Comparison of ENCODE assay signal across 22 cellular contexts in genomic region chr15:60412026-60412425, GRCh38.
"Had no signal": no experiment of that assay in that cellular context is flagged by ENCODE, and none has a peak within 500 bp of the region (broad histone marks: within the 10 kb centered on the region; RNA-seq: fewer than 3 reads in every experiment).

No MANE protein-coding gene starts in this region.

- H3K4me1 ChIP-seq: colonic mucosa, parathyroid adenoma, right lobe of liver had no signal

- H3K9me3 Mint-ChIP-seq: immature natural killer cell; nephron; stimulated activated effector memory CD8-positive, alpha-beta T cell treated with anti-CD3 and anti-CD28 coated beads, Interleukin-12 subunit alpha, Interleukin-12 subunit beta, amount 100 ng/mL, for 72 hours had no signal

- H3K27me3 ChIP-seq: colonic mucosa, esophagus squamous epithelium, gastroesophageal sphincter, right lobe of liver, testis, tibial nerve had no signal

- H3K27ac ChIP-seq: colonic mucosa, gastroesophageal sphincter, left ventricle myocardium inferior, lower lobe of right lung, parathyroid adenoma, psoas muscle, right lobe of liver, testis had no signal

- H3K9ac ChIP-seq: parathyroid adenoma had no signal

- DNase-seq: colonic mucosa; dermis blood vessel endothelial cell; esophagus squamous epithelium; foreskin fibroblast; immature natural killer cell; left ventricle myocardium inferior; lower lobe of right lung; naive B cell; psoas muscle; retina; right lobe of liver; stimulated activated CD4-positive, alpha-beta T cell treated with anti-CD3 and anti-CD28 coated beads, Interleukin-4, amount 100 ng/mL, for 1 hour; stimulated activated CD8-positive, alpha-beta memory T cell treated with anti-CD3 and anti-CD28 coated beads, Interleukin-4, amount 100 ng/mL, for 48 hours; stimulated activated naive CD8-positive, alpha-beta T cell treated with anti-CD3 and anti-CD28 coated beads, Interleukin-15, Interleukin-2, amounts not matched to agents 100 U/mL and 50 U/mL, for 24 hours; testis had no signal

- H3K27ac Mint-ChIP-seq: memory B cell; stimulated activated effector memory CD8-positive, alpha-beta T cell treated with anti-CD3 and anti-CD28 coated beads, Interleukin-12 subunit alpha, Interleukin-12 subunit beta, amount 100 ng/mL, for 72 hours had no signal

- H3K36me3 ChIP-seq: colonic mucosa, esophagus squamous epithelium, gastroesophageal sphincter, left ventricle myocardium inferior, lower lobe of right lung, right lobe of liver had no signal

- H3K27me3 Mint-ChIP-seq: memory B cell, naive B cell had no signal

- H3K36me3 Mint-ChIP-seq: immature natural killer cell; memory B cell; naive B cell; stimulated activated effector memory CD8-positive, alpha-beta T cell treated with anti-CD3 and anti-CD28 coated beads, Interleukin-12 subunit alpha, Interleukin-12 subunit beta, amount 100 ng/mL, for 72 hours had no signal

- H3K4me3 ChIP-seq: colonic mucosa, esophagus squamous epithelium, gastroesophageal sphincter, left ventricle myocardium inferior, lower lobe of right lung, psoas muscle, right lobe of liver, tibial nerve had no signal

- H3K9me3 ChIP-seq: colonic mucosa, esophagus squamous epithelium, gastroesophageal sphincter, left ventricle myocardium inferior, lower lobe of right lung, psoas muscle, right lobe of liver, testis, tibial nerve had no signal

- FAIRE-seq: keratinocyte had no signal

- H3K4me3 Mint-ChIP-seq: immature natural killer cell; memory B cell; nephron; stimulated activated effector memory CD8-positive, alpha-beta T cell treated with anti-CD3 and anti-CD28 coated beads, Interleukin-12 subunit alpha, Interleukin-12 subunit beta, amount 100 ng/mL, for 72 hours had no signal
